In genomic region chr4:165502919-165503907, GRCh38 we compare ENCODE assay signal across 9 cellular contexts.
DNase-seq lines count a peak whose midpoint lies in the region; ATAC-seq, FAIRE-seq and TF ChIP-seq lines count a peak whose summit lies in the region.
"Had no signal": no experiment of that assay in that cellular context is flagged by ENCODE, and none has a peak within 500 bp of the region (broad histone marks: within the 10 kb centered on the region; RNA-seq: fewer than 3 reads in every experiment).

No MANE protein-coding gene starts in this region.

- H3K4me3 ChIP-seq in fibroblast of pulmonary artery (replicated peaks; ENCODE audit: low read depth, low read length): no peak overlapping the region

- H3K27ac Mint-ChIP-seq in activated naive CD4-positive, alpha-beta T cell treated with anti-CD3 and anti-CD28 coated beads, Interleukin-2, amount 50 U/mL, for 72 hours: peak overlapping the region in 1 of 2 donors; percentile 29

- no peaks in the 10 kb centered on the region for H3K9me3 Mint-ChIP-seq in activated naive CD4-positive, alpha-beta T cell treated with anti-CD3 and anti-CD28 coated beads, Interleukin-2, amount 50 U/mL, for 72 hours

- DNase-seq in activated naive CD4-positive, alpha-beta T cell treated with anti-CD3 and anti-CD28 coated beads, Interleukin-2, amount 50 U/mL, for 72 hours (ENCODE audit: low spot score in 2 of 2): no peak
- no peak for DNase-seq in activated naive CD4-positive, alpha-beta T cell treated with anti-CD3 and anti-CD28 coated beads, Interleukin-2, amount 50 U/mL, for 16 hours
- DNase-seq in NCI-H226: peak; percentile 74
- DNase-seq in fibroblast of pulmonary artery (ENCODE audit: low read depth): peak; percentile 68
- DNase-seq in urothelium cell line (ENCODE audit: low spot score): peak; percentile 42
- no peak for DNase-seq in stimulated activated CD4-positive, alpha-beta T cell treated with anti-CD3 and anti-CD28 coated beads, Interleukin-4, amount 100 ng/mL, for 24 hours
- DNase-seq in COR-L47 (lab: John Stamatoyannopoulos, UW): no peak
- no peak for DNase-seq in NCI-H128 (lab: John Stamatoyannopoulos, UW; ENCODE audit: unreplicated experiment)
- DNase-seq: NCI-H146 had no signal

- FAIRE-seq in urothelium cell line (lab: Jason Lieb, UNC): no peak

- H3K36me3 Mint-ChIP-seq in activated naive CD4-positive, alpha-beta T cell treated with anti-CD3 and anti-CD28 coated beads, Interleukin-2, amount 50 U/mL, for 72 hours: no peaks in the 10 kb centered on the region

- no peak for TF ChIP-seq CTCF in fibroblast of pulmonary artery (IDR thresholded peaks at IDR 0.05; ENCODE audit: low read length, missing control alignments)

- ATAC-seq in activated naive CD4-positive, alpha-beta T cell treated with anti-CD3 and anti-CD28 coated beads, Interleukin-2, amount 50 U/mL, for 72 hours: peak; percentile 47 to 49

Comparison
In these comparisons a context has a peak if more than half of its experiments do, and no peak if none do; other contexts are left out.
1. DNase-seq: peak in NCI-H226 (single experiment), fibroblast of pulmonary artery (single experiment) and urothelium cell line (single experiment); none in activated naive CD4-positive, alpha-beta T cell treated with anti-CD3 and anti-CD28 coated beads, Interleukin-2, amount 50 U/mL, for 72 hours (0 of 2), activated naive CD4-positive, alpha-beta T cell treated with anti-CD3 and anti-CD28 coated beads, Interleukin-2, amount 50 U/mL, for 16 hours (single experiment), stimulated activated CD4-positive, alpha-beta T cell treated with anti-CD3 and anti-CD28 coated beads, Interleukin-4, amount 100 ng/mL, for 24 hours (single experiment), COR-L47 (single experiment) and NCI-H128 (single experiment).